In genomic region chr18:2845175-2845574, GRCh38 we compare ENCODE assay signal across 17 cellular contexts. TPM values are rescaled to one million over a fixed set of nuclear protein-coding genes. Genes with fewer than 3 reads are reported as not detected.
A peak's percentile ranks its signal among the peaks of the same experiment; 100 is the strongest.
DNase-seq lines count a peak whose midpoint lies in the region; ATAC-seq and TF ChIP-seq lines count a peak whose summit lies in the region.
"Had no signal": no experiment of that assay in that cellular context is flagged by ENCODE, and none has a peak within 500 bp of the region (broad histone marks: within the 10 kb centered on the region; RNA-seq: fewer than 3 reads in every experiment).

No MANE protein-coding gene starts in this region.

- no peak overlapping the region for H3K4me3 Mint-ChIP-seq in activated CD4-positive, alpha-beta T cell treated with anti-CD3 and anti-CD28 coated beads, Interleukin-2, amount 10 ng/mL, durations not matched to agents 24 days and 14 days

- H3K4me1 Mint-ChIP-seq in activated CD4-positive, alpha-beta T cell treated with anti-CD3 and anti-CD28 coated beads, Interleukin-2, amount 10 ng/mL, durations not matched to agents 24 days and 14 days, result peaks cover 27% of the 10 kb centered on the region

- TF ChIP-seq POLR2A in NB4 (IDR thresholded peaks at IDR 0.05; ENCODE audit: extremely low read depth, insufficient read length) (no peak), upper lobe of left lung (IDR thresholded peaks at IDR 0.05) (peak in 1 of 4 donors; percentile 32)

- peaks cover 45% of the 10 kb centered on the region for H3K27me3 Mint-ChIP-seq in activated CD4-positive, alpha-beta T cell treated with anti-CD3 and anti-CD28 coated beads, Interleukin-2, amount 10 ng/mL, durations not matched to agents 24 days and 14 days

- H3K27ac ChIP-seq in lower lobe of right lung (peak overlapping the region; percentile 83), upper lobe of left lung (peak overlapping the region in 1 of 4 donors; percentile 32)
- H3K27ac ChIP-seq: 22Rv1, BLaER1 had no signal

- H3K4me3 ChIP-seq in NB4 (ENCODE audit: low read depth, low read length) (no peak overlapping the region), lower lobe of right lung (no peak overlapping the region), upper lobe of left lung (no peak overlapping the region)
- H3K4me3 ChIP-seq: BLaER1 had no signal

- H3K27me3 ChIP-seq in lower lobe of right lung (ENCODE audit: low read depth) (peaks cover 36% of the 10 kb centered on the region), upper lobe of left lung (peaks cover 0 to 13% (median 8%) of the 10 kb centered on the region in 4 donors)

- no peak for TF ChIP-seq EP300 in upper lobe of left lung (IDR thresholded peaks at IDR 0.05)

- TF ChIP-seq CTCF in NB4 (IDR thresholded peaks at IDR 0.05; ENCODE audit: low read depth, low read length) (no peak), lower lobe of right lung (IDR thresholded peaks at IDR 0.05) (no peak), upper lobe of left lung (IDR thresholded peaks at IDR 0.05) (no peak)

- WGBS in upper lobe of left lung, 2 donors, result 64 to 73% methylated on average over 4 of the region's 4 CpGs

- H3K4me1 ChIP-seq in lower lobe of right lung, result peaks cover 37% of the 10 kb centered on the region
- H3K4me1 ChIP-seq in upper lobe of left lung, result peaks cover 15 to 35% (median 22%) of the 10 kb centered on the region in 4 donors

- H3K36me3 ChIP-seq in lower lobe of right lung (no peaks in the 10 kb centered on the region), upper lobe of left lung (no peaks in the 10 kb centered on the region)
- H3K36me3 ChIP-seq: BLaER1 had no signal

- intact Hi-C loops in activated CD4-positive, alpha-beta T cell treated with anti-CD3 and anti-CD28 coated beads, Interleukin-2, amount 10 ng/mL, durations not matched to agents 24 days and 14 days (cut with micrococcal nuclease), result loop anchor here (5.0 kb wide), 3 partner anchors 158 to 402 kb away; partner anchors contain the start of genes METTL4, MYL12A and NDC80
- intact Hi-C loops in lower lobe of right lung (cut with DNase I), result no loop called here

- DNase-seq in activated CD4-positive, alpha-beta T cell treated with anti-CD3 and anti-CD28 coated beads, Interleukin-2, amount 10 ng/mL, durations not matched to agents 24 days and 14 days, result no peak
- no peak for DNase-seq in activated CD4-positive, alpha-beta T cell treated with anti-CD3 and anti-CD28 coated beads for 1 hour
- DNase-seq in NB4 (ENCODE audit: low read depth), result peak; percentile 76
- no peak for DNase-seq in lower lobe of right lung
- DNase-seq in upper lobe of left lung, result peak in 1 of 2 donors; percentile 34
- no peak for DNase-seq in nucleus accumbens (lab: John Stamatoyannopoulos, UW)
- DNase-seq in activated CD4-positive, alpha-beta T cell treated with anti-CD3 and anti-CD28 coated beads, Interleukin-2, amount 50 U/mL, for 4 hours, result no peak
- DNase-seq in NCI-H2196 treated with DMSO at 0.1 percent for 48 hours (lab: John Stamatoyannopoulos, UW; ENCODE audit: unreplicated experiment), result no peak
- DNase-seq: Caco-2, NCI-H1092 treated with DMSO at 0.1 percent for 48 hours, NCI-H1694 treated with DMSO at 0.1 percent for 48 hours, NCI-H446 treated with DMSO at 0.1 percent for 48 hours, NCI-H774, SK-N-SH had no signal

- peak; percentile 49 to 61 for ATAC-seq in lower lobe of right lung
- ATAC-seq in upper lobe of left lung (ENCODE audit: low FRiP score in 2 of 2), result peak; percentile 4 to 28
- ATAC-seq: HCT116 had no signal

- peak overlapping the region; percentile 56 for H3K27ac Mint-ChIP-seq in activated CD4-positive, alpha-beta T cell treated with anti-CD3 and anti-CD28 coated beads, Interleukin-2, amount 10 ng/mL, durations not matched to agents 24 days and 14 days

- no peaks in the 10 kb centered on the region for H3K36me3 Mint-ChIP-seq in activated CD4-positive, alpha-beta T cell treated with anti-CD3 and anti-CD28 coated beads, Interleukin-2, amount 10 ng/mL, durations not matched to agents 24 days and 14 days (ENCODE audit: low read depth)

- peaks cover 4% of the 10 kb centered on the region for H3K9me3 Mint-ChIP-seq in activated CD4-positive, alpha-beta T cell treated with anti-CD3 and anti-CD28 coated beads, Interleukin-2, amount 10 ng/mL, durations not matched to agents 24 days and 14 days

- no peaks in the 10 kb centered on the region for H3K9me3 ChIP-seq in lower lobe of right lung
- no peaks in the 10 kb centered on the region for H3K9me3 ChIP-seq in upper lobe of left lung
- H3K9me3 ChIP-seq: BLaER1, Caco-2, SK-N-SH had no signal

RNA-seq across cellular contexts. Expression of gene EMILIN2, which starts 1.6 kb away (rescaled TPM):
- total RNA-seq in activated CD4-positive, alpha-beta T cell treated with anti-CD3 and anti-CD28 coated beads, Interleukin-2, amount 10 ng/mL, durations not matched to agents 24 days and 14 days, result 32.4 and 35.5 TPM in 2 replicates
- 51.5 TPM for total RNA-seq in lower lobe of right lung
- total RNA-seq in upper lobe of left lung, result 10 to 100 TPM; 31.9 to 59.2 (median 43.6) TPM
